In genomic region chr18:46756172-46756558, GRCh38 we compare ENCODE assay signal across 9 cellular contexts. TPM values are rescaled to one million over a fixed set of nuclear protein-coding genes. Genes with fewer than 3 reads are reported as not detected.
DNase-seq lines count a peak whose midpoint lies in the region; ATAC-seq and TF ChIP-seq lines count a peak whose summit lies in the region.
"Had no signal": no experiment of that assay in that cellular context is flagged by ENCODE, and none has a peak within 500 bp of the region (broad histone marks: within the 10 kb centered on the region; RNA-seq: fewer than 3 reads in every experiment).

No MANE protein-coding gene starts in this region.

- H3K27me3 ChIP-seq in HL-60 (ENCODE audit: insufficient read depth, poor library complexity, severe bottlenecking) (peaks cover 47% of the 10 kb centered on the region), endodermal cell (ENCODE audit: control insufficient read depth, insufficient read depth, low read length, poor library complexity, severe bottlenecking) (peaks cover 83% of the 10 kb centered on the region), neuron (ENCODE audit: insufficient read depth, low read length) (peaks cover 79% of the 10 kb centered on the region)

- WGBS in endodermal cell (ENCODE audit: insufficient coverage in 1 of 2, insufficient read length in 1 of 2), 2 experiments = 8 to 10% methylated on average over 9 to 35 of the region's 35 CpGs

- H3K4me1 Mint-ChIP-seq in endodermal cell = peaks cover 16% of the 10 kb centered on the region
- peaks cover 15 to 18% of the 10 kb centered on the region in 2 donors for H3K4me1 Mint-ChIP-seq in natural killer cell

- intact Hi-C loops in natural killer cell (cut with micrococcal nuclease) = no loop called here

- H3K9ac ChIP-seq in endodermal cell (ENCODE audit: extremely low read depth, low read length, poor library complexity, severe bottlenecking) = no peak overlapping the region

- H3K4me3 Mint-ChIP-seq in endodermal cell (peak overlapping the region; percentile 63), natural killer cell (no peak overlapping the region)

- H3K4me3 ChIP-seq in HL-60 (replicated peaks; ENCODE audit: insufficient read depth, low read length) (peak overlapping the region; percentile 44), endodermal cell (ENCODE audit: low read length) (no peak overlapping the region), neuron (ENCODE audit: low read length) (no peak overlapping the region)

- peak overlapping the region; percentile 33 for H2AFZ ChIP-seq in neuron (ENCODE audit: low read depth, low read length)

- H3K27ac Mint-ChIP-seq in endodermal cell (no peak overlapping the region), natural killer cell (no peak overlapping the region)

- ATAC-seq in natural killer cell = no peak

- TF ChIP-seq CTCF in HL-60 (IDR thresholded peaks at IDR 0.05; ENCODE audit: insufficient read depth, low read length) (no peak), endodermal cell (conservative IDR thresholded peaks at IDR 0.05) (no peak), natural killer cell (IDR thresholded peaks at IDR 0.05) (no peak)

- H3K27me3 Mint-ChIP-seq in endodermal cell (ENCODE audit: insufficient read depth) (peaks cover 89% of the 10 kb centered on the region), natural killer cell (ENCODE audit: low read depth in 2 of 2) (peaks cover 46 to 79% of the 10 kb centered on the region in 2 donors)

- no peaks in the 10 kb centered on the region for H3K36me3 ChIP-seq in endodermal cell (ENCODE audit: control insufficient read depth, insufficient read depth, low read length)
- no peaks in the 10 kb centered on the region for H3K36me3 ChIP-seq in neuron (ENCODE audit: insufficient read depth, low read length)
- H3K36me3 ChIP-seq: transverse colon had no signal

- H3K9me3 Mint-ChIP-seq in endodermal cell (no peaks in the 10 kb centered on the region), natural killer cell (no peaks in the 10 kb centered on the region)

- DNase-seq in DMS53 (lab: John Stamatoyannopoulos, UW) (peak; percentile 67), HL-60 (ENCODE audit: low read depth in 1 of 2, low spot score in 1 of 2) (no peak), endodermal cell (peak; percentile 71), glomerular visceral epithelial cell (ENCODE audit: extremely low spot score) (no peak), medulla oblongata (ENCODE audit: extremely low spot score) (no peak), KG1 (lab: John Stamatoyannopoulos, UW) (no peak), natural killer cell (no peak)
- DNase-seq: transverse colon had no signal

- H3K4me1 ChIP-seq in endodermal cell (ENCODE audit: control insufficient read depth, insufficient read depth, low read length) (peaks cover 3% of the 10 kb centered on the region), neuron (ENCODE audit: insufficient read depth, low read length) (peaks cover 8% of the 10 kb centered on the region)

- H3K36me3 Mint-ChIP-seq in endodermal cell (ENCODE audit: low read depth) (no peaks in the 10 kb centered on the region), natural killer cell (no peaks in the 10 kb centered on the region)

- no peak overlapping the region for H3K27ac ChIP-seq in HL-60 (replicated peaks)
- H3K27ac ChIP-seq in endodermal cell (ENCODE audit: low read depth, low read length) = no peak overlapping the region
- H3K27ac ChIP-seq: transverse colon had no signal

- H3K9me3 ChIP-seq in endodermal cell (ENCODE audit: control insufficient read depth, low read length) (no peaks in the 10 kb centered on the region), neuron (ENCODE audit: low read length) (no peaks in the 10 kb centered on the region)
- H3K9me3 ChIP-seq: transverse colon had no signal

RNA-seq across cellular contexts. Expression of gene ST8SIA5, which starts 0.7 kb away (rescaled TPM):
- total RNA-seq in endodermal cell = under 1 TPM; 0.24 to 0.73 TPM
- 0.64 TPM for polyA plus RNA-seq in endodermal cell (2013, experiment 1 of 2)
- 0.46 TPM for polyA plus RNA-seq in endodermal cell (2013, experiment 2 of 2)
- under 1 TPM in 1 of 3 donors, not detected in 2; 0.23 TPM for total RNA-seq in natural killer cell

Comparison
In these comparisons a context has a peak if more than half of its experiments do, and no peak if none do; other contexts are left out.
1. DNase-seq: peak in DMS53 (single experiment) and endodermal cell (single experiment); none in HL-60 (0 of 2), glomerular visceral epithelial cell (single experiment), medulla oblongata (single experiment), KG1 (single experiment) and natural killer cell (single experiment).